ENCODE assay signal across 12 cellular contexts in genomic region chr11:118175600-118176399, GRCh38. TPM values are rescaled to one million over a fixed set of nuclear protein-coding genes. Genes with fewer than 3 reads are reported as not detected.
DNase-seq lines count a peak whose midpoint lies in the region; ATAC-seq and TF ChIP-seq lines count a peak whose summit lies in the region.
"Had no signal": no experiment of that assay in that cellular context is flagged by ENCODE, and none has a peak within 500 bp of the region (broad histone marks: within the 10 kb centered on the region; RNA-seq: fewer than 3 reads in every experiment).

No MANE protein-coding gene starts in this region.

- peak overlapping the region; percentile 47 for H3K27ac Mint-ChIP-seq in type B pancreatic cell
- no peak overlapping the region for H3K27ac Mint-ChIP-seq in activated naive CD4-positive, alpha-beta T cell treated with anti-CD3 and anti-CD28 coated beads for 36 hours
- H3K27ac Mint-ChIP-seq: immature natural killer cell; stimulated activated memory B cell treated with anti-CD40 and anti-IgM and Interleukin-4, amounts not matched to agents 10 μg/mL and 1 μg/mL and 100 μg/mL, for 72 hours had no signal

- no peaks in the 10 kb centered on the region for H3K9me3 Mint-ChIP-seq in type B pancreatic cell
- no peaks in the 10 kb centered on the region for H3K9me3 Mint-ChIP-seq in activated naive CD4-positive, alpha-beta T cell treated with anti-CD3 and anti-CD28 coated beads for 36 hours
- H3K9me3 Mint-ChIP-seq: central memory CD8-positive, alpha-beta T cell; immature natural killer cell; stimulated activated memory B cell treated with anti-CD40 and anti-IgM and Interleukin-4, amounts not matched to agents 10 μg/mL and 1 μg/mL and 100 μg/mL, for 72 hours had no signal

- H3K4me1 Mint-ChIP-seq in type B pancreatic cell (ENCODE audit: unreplicated experiment) = peaks cover 29% of the 10 kb centered on the region
- H3K4me1 Mint-ChIP-seq in activated naive CD4-positive, alpha-beta T cell treated with anti-CD3 and anti-CD28 coated beads for 36 hours (ENCODE audit: low read depth) = peaks cover 2% of the 10 kb centered on the region
- H3K4me1 Mint-ChIP-seq: central memory CD8-positive, alpha-beta T cell; immature natural killer cell; stimulated activated memory B cell treated with anti-CD40 and anti-IgM and Interleukin-4, amounts not matched to agents 10 μg/mL and 1 μg/mL and 100 μg/mL, for 72 hours had no signal

- no peaks in the 10 kb centered on the region for H3K9me3 ChIP-seq in RWPE2 (ENCODE audit: severe bottlenecking)

- no peak for TF ChIP-seq CTCF in RWPE2 (IDR thresholded peaks at IDR 0.05; ENCODE audit: poor library complexity, severe bottlenecking)
- no peak for TF ChIP-seq CTCF in foreskin keratinocyte (conservative IDR thresholded peaks at IDR 0.05)
- no peak for TF ChIP-seq CTCF in type B pancreatic cell (conservative IDR thresholded peaks at IDR 0.05)

- H3K36me3 ChIP-seq in RWPE2 (ENCODE audit: low read depth) = no peaks in the 10 kb centered on the region

- ATAC-seq in RWPE2 (ENCODE audit: low read depth) = peak; percentile 5; the same call in 1 of the 3 replicates
- peak; percentile 10 for ATAC-seq in foreskin keratinocyte
- no peak for ATAC-seq in GM21515 (IDR thresholded peaks at IDR 0.05; ENCODE audit: unreplicated experiment)
- ATAC-seq: stimulated activated memory B cell treated with anti-CD40 and anti-IgM and Interleukin-4, amounts not matched to agents 10 μg/mL and 1 μg/mL and 100 μg/mL, for 72 hours had no signal

- intact Hi-C loops in activated naive CD4-positive, alpha-beta T cell treated with anti-CD3 and anti-CD28 coated beads for 36 hours (cut with micrococcal nuclease) = loop anchor here (10.0 kb wide), 1 partner anchor 231 kb away; no protein-coding TSS in a partner anchor

- H3K4me3 Mint-ChIP-seq in type B pancreatic cell = peak overlapping the region; percentile 87
- H3K4me3 Mint-ChIP-seq in activated naive CD4-positive, alpha-beta T cell treated with anti-CD3 and anti-CD28 coated beads for 36 hours = no peak overlapping the region
- H3K4me3 Mint-ChIP-seq: central memory CD8-positive, alpha-beta T cell; immature natural killer cell; stimulated activated memory B cell treated with anti-CD40 and anti-IgM and Interleukin-4, amounts not matched to agents 10 μg/mL and 1 μg/mL and 100 μg/mL, for 72 hours had no signal

- no peak for DNase-seq in RWPE2 (ENCODE audit: low spot score)
- DNase-seq in foreskin keratinocyte = peak; percentile 54 to 75
- DNase-seq in midbrain (lab: John Stamatoyannopoulos, UW) = peak; percentile 47
- DNase-seq in type B pancreatic cell (ENCODE audit: extremely low spot score, unreplicated experiment) = no peak
- no peak for DNase-seq in NCI-H146 treated with DMSO at 0.1 percent for 48 hours (lab: John Stamatoyannopoulos, UW; ENCODE audit: unreplicated experiment)
- DNase-seq in activated naive CD4-positive, alpha-beta T cell treated with anti-CD3 and anti-CD28 coated beads for 36 hours = no peak
- DNase-seq: activated CD8-positive, alpha-beta memory T cell treated with anti-CD3 and anti-CD28 coated beads, Interleukin-2, amount 50 U/mL, for 48 hours; immature natural killer cell; NCI-H2029 treated with DMSO at 0.1 percent for 48 hours had no signal

- H3K4me3 ChIP-seq in RWPE2 (ENCODE audit: severe bottlenecking) = no peak overlapping the region

- peak overlapping the region; percentile 27 for H3K27ac ChIP-seq in RWPE2 (ENCODE audit: poor library complexity, severe bottlenecking)
- no peak overlapping the region for H3K27ac ChIP-seq in foreskin keratinocyte

- H3K27me3 Mint-ChIP-seq in type B pancreatic cell = peaks cover 52% of the 10 kb centered on the region
- H3K27me3 Mint-ChIP-seq in activated naive CD4-positive, alpha-beta T cell treated with anti-CD3 and anti-CD28 coated beads for 36 hours (ENCODE audit: low read depth) = peaks cover 2% of the 10 kb centered on the region

- H3K27me3 ChIP-seq in RWPE2 (ENCODE audit: insufficient read depth, poor library complexity, severe bottlenecking) = no peaks in the 10 kb centered on the region
- no peaks in the 10 kb centered on the region for H3K27me3 ChIP-seq in foreskin keratinocyte

- H3K4me1 ChIP-seq in RWPE2 (ENCODE audit: insufficient read depth, poor library complexity, severe bottlenecking) (peaks cover 11% of the 10 kb centered on the region), foreskin keratinocyte (peaks cover 3% of the 10 kb centered on the region)

- H3K36me3 Mint-ChIP-seq in type B pancreatic cell = no peaks in the 10 kb centered on the region
- no peaks in the 10 kb centered on the region for H3K36me3 Mint-ChIP-seq in activated naive CD4-positive, alpha-beta T cell treated with anti-CD3 and anti-CD28 coated beads for 36 hours (ENCODE audit: low read depth)
- H3K36me3 Mint-ChIP-seq: immature natural killer cell; stimulated activated memory B cell treated with anti-CD40 and anti-IgM and Interleukin-4, amounts not matched to agents 10 μg/mL and 1 μg/mL and 100 μg/mL, for 72 hours had no signal

- CTCF ChIA-PET in activated naive CD4-positive, alpha-beta T cell treated with anti-CD3 and anti-CD28 coated beads for 36 hours (lab: Charles Lee) = interaction anchor here (1.0 kb wide), 1 partner anchor 9 kb away, joined by 3 read pairs; no protein-coding TSS in a partner anchor

RNA-seq across cellular contexts. Expression of gene SCN2B, which starts 0.6 kb away (rescaled TPM):
- 0.14 and 0.42 TPM in 2 replicates for total RNA-seq in foreskin keratinocyte
- polyA plus RNA-seq in foreskin keratinocyte = 0.06 and 0.17 TPM in 2 replicates
- 2.8 TPM in 1 of 2 replicates, not detected in the other for total RNA-seq in type B pancreatic cell (ENCODE audit: low replicate concordance)
- not detected for total RNA-seq in activated naive CD4-positive, alpha-beta T cell treated with anti-CD3 and anti-CD28 coated beads for 36 hours
- polyA plus RNA-seq: immature natural killer cell had no signal

RNA-seq across cellular contexts. Expression of gene SCN4B, which starts 23.2 kb away (rescaled TPM):
- total RNA-seq in foreskin keratinocyte (3.1 and 4.9 TPM in 2 replicates), type B pancreatic cell (ENCODE audit: low replicate concordance) (0.36 and 2.0 TPM in 2 replicates)
- polyA plus RNA-seq in foreskin keratinocyte = 1.7 and 3.3 TPM in 2 replicates
- under 1 TPM; 0.07 to 0.12 TPM for total RNA-seq in activated naive CD4-positive, alpha-beta T cell treated with anti-CD3 and anti-CD28 coated beads for 36 hours
- polyA plus RNA-seq: immature natural killer cell had no signal

RNA-seq across cellular contexts. Expression of gene JAML, which starts 49.0 kb away (rescaled TPM):
- total RNA-seq in foreskin keratinocyte (not detected in 2 replicates), type B pancreatic cell (ENCODE audit: low replicate concordance) (0.19 and 0.57 TPM in 2 replicates)
- polyA plus RNA-seq in foreskin keratinocyte = not detected in 2 replicates
- 10 to 100 TPM; 67.5 to 71.4 TPM for total RNA-seq in activated naive CD4-positive, alpha-beta T cell treated with anti-CD3 and anti-CD28 coated beads for 36 hours

Comparison
In these comparisons a context has a peak if more than half of its experiments do, and no peak if none do; other contexts are left out.
1. DNase-seq: peak in foreskin keratinocyte (2 of 2) and midbrain (single experiment); none in RWPE2 (single experiment), type B pancreatic cell (single experiment), NCI-H146 treated with DMSO at 0.1 percent for 48 hours (single experiment) and activated naive CD4-positive, alpha-beta T cell treated with anti-CD3 and anti-CD28 coated beads for 36 hours (single experiment).
2. RNA of gene JAML, which starts 49.0 kb away (total RNA-seq): 67.5 to 71.4 TPM in activated naive CD4-positive, alpha-beta T cell treated with anti-CD3 and anti-CD28 coated beads for 36 hours; 0.19 to 0.57 TPM in type B pancreatic cell and not detected in foreskin keratinocyte; every median in the first group is over 10 times any median in the second.